ENCODE assay signal across 21 cellular contexts in the genomic region with DNA sequence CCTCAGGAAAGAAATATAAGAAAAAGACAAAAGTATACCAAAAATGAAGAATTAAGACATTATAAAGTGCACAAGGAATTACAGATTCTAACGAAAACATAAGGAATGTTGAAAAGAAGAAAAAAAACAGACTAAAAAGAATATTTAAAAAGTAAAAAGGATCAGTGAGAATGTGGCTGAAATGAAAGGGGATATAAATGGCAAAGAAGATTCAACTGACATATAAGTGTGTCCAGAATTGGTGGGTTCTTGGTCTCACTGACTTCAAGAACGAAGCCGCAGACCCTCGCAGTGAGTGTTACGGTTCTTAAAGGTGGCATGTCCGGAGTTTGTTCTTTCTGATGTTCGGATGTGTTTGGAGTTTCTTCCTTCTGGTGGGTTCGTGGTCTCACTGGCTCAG.
"Had no signal": no experiment of that assay in that cellular context is flagged by ENCODE, and none has a peak within 500 bp of the region (broad histone marks: within the 10 kb centered on the region; RNA-seq: fewer than 3 reads in every experiment).

No MANE protein-coding gene starts in this region.

- H3K4me2 ChIP-seq: KMS-11 had no signal

- H3K36me3 ChIP-seq: adrenal gland, breast epithelium had no signal

- H3K9me3 ChIP-seq: adrenal gland had no signal

- H3K9ac ChIP-seq: KMS-11 had no signal

- H3K27ac ChIP-seq: adrenal gland, breast epithelium, KMS-11 had no signal

- ATAC-seq: activated CD4-positive, CD25-positive, alpha-beta regulatory T cell treated with anti-CD3 and anti-CD28 coated beads, Interleukin-2, amount 50 U/mL, for 24 hours; activated CD8-positive, alpha-beta T cell treated with anti-CD3 and anti-CD28 coated beads for 36 hours had no signal

- H3K4me3 Mint-ChIP-seq: activated CD8-positive, alpha-beta T cell treated with anti-CD3 and anti-CD28 coated beads for 36 hours; activated naive CD8-positive, alpha-beta T cell treated with anti-CD3 and anti-CD28 coated beads, Interleukin-2, amount 10 ng/mL, durations not matched to agents 7 days and 5 days; T-helper 1 cell treated with Interleukin-12 subunit alpha and Interleukin-12 subunit beta and Interleukin-4 antibody, amounts not matched to agents 30 μg/mL and 1 μg/mL, for 36 hours had no signal

- H3K4me3 ChIP-seq: adrenal gland, breast epithelium had no signal

- H3K4me1 ChIP-seq: adrenal gland, breast epithelium had no signal

- H3K27ac Mint-ChIP-seq: activated CD8-positive, alpha-beta T cell treated with anti-CD3 and anti-CD28 coated beads for 36 hours; activated naive CD8-positive, alpha-beta T cell treated with anti-CD3 and anti-CD28 coated beads, Interleukin-2, amount 10 ng/mL, durations not matched to agents 7 days and 5 days; T-helper 1 cell treated with Interleukin-12 subunit alpha and Interleukin-12 subunit beta and Interleukin-4 antibody, amounts not matched to agents 30 μg/mL and 1 μg/mL, for 36 hours had no signal

- H3K4me1 Mint-ChIP-seq: activated naive CD8-positive, alpha-beta T cell treated with anti-CD3 and anti-CD28 coated beads, Interleukin-2, amount 10 ng/mL, durations not matched to agents 7 days and 5 days had no signal

- H3K27me3 Mint-ChIP-seq: activated CD8-positive, alpha-beta T cell treated with anti-CD3 and anti-CD28 coated beads for 36 hours; activated naive CD8-positive, alpha-beta T cell treated with anti-CD3 and anti-CD28 coated beads, Interleukin-2, amount 10 ng/mL, durations not matched to agents 7 days and 5 days had no signal

- DNase-seq: activated CD4-positive, alpha-beta T cell treated with anti-CD3 and anti-CD28 coated beads for 4 hours; activated CD8-positive, alpha-beta memory T cell treated with anti-CD3 and anti-CD28 coated beads, Interleukin-2, amount 50 U/mL, for 4 hours; activated CD8-positive, alpha-beta T cell treated with anti-CD3 and anti-CD28 coated beads for 36 hours; activated naive CD4-positive, alpha-beta T cell treated with anti-CD3 and anti-CD28 coated beads, Interleukin-2, amount 50 U/mL, for 16 hours; activated naive CD8-positive, alpha-beta T cell treated with anti-CD3 and anti-CD28 coated beads, Interleukin-2, amount 10 ng/mL, durations not matched to agents 7 days and 5 days; adrenal gland; anterior cingulate cortex; caudate nucleus; MM.1S; NCI-H1105; NCI-H1436; NCI-H1694 treated with DMSO at 0.1 percent for 48 hours; NCI-H2029 treated with DMSO at 0.1 percent for 48 hours; NCI-H345; NCI-H510A; NCI-H526 treated with DMSO at 0.1 percent for 48 hours; SIG-M5 had no signal

- H3K27me3 ChIP-seq: adrenal gland, breast epithelium had no signal
